8 cellular contexts compared by ENCODE assay signal in the genomic region with DNA sequence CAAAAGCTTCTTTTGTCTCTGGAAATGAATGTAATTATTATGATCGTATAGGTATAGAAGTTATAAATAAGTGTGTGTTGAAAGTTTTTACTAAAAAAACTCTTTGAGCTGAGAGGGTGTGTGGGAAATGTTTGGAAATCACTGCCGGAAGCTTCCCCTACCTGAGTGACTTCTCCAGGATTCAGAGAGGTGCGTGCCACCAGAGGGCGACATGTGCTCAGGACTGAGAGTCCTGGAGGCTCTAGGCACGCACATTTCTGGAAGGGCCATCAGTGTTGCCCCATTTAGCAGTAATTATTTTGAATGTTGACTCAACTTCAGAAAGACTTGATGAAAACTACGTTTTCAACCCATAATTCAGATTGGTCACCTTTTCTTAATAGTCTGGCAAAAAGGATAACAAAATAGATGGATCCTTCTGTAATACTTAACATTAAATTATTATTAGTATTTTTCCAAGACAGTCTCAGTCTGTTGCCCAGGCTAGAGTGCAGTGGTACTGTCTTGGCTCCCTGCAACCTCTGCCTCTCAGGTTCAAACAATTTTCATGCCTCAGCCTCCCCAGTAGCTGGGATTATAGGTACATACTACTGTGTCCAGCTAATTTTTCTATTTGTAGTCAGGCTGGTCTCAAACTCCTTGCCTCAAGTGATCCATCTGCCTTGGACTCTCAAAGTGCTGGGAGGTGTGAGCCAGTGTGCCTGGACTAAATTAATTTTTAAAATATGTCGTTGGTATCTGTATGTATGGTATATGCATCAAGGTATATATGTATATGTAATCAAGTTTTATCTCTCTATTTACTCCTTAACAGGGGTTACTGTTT. TPM values are rescaled to one million over a fixed set of nuclear protein-coding genes. Genes with fewer than 3 reads are reported as not detected.
DNase-seq lines count a peak whose midpoint lies in the region; ATAC-seq, FAIRE-seq and TF ChIP-seq lines count a peak whose summit lies in the region.

No MANE protein-coding gene starts in this region.

- H3K23me2 ChIP-seq in H1 (ENCODE audit: low read depth, low read length), result no peaks in the 10 kb centered on the region

- H3K4ac ChIP-seq in H1 (replicated peaks; ENCODE audit: insufficient read length, low read depth, low read length), result no peak overlapping the region

- CTCF ChIA-PET in activated CD8-positive, alpha-beta T cell treated with anti-CD3 and anti-CD28 coated beads, Interleukin-2, amount 10 ng/mL, durations not matched to agents 7 days and 5 days (lab: Charles Lee), result interaction anchor here (0.6 to 8.0 kb wide), 45 partner anchors 9 to 670 kb away, joined by 3 to 195 read pairs (median 5); partner anchors contain the start of genes GPR171, GPR87 and P2RY14
- CTCF ChIA-PET in H1 (lab: Charles Lee; ENCODE audit: partially characterized antibody), result interaction anchor here (0.5 to 6.8 kb wide), 57 partner anchors 8 to 1314 kb away, joined by 3 to 32 read pairs (median 3); partner anchors contain the start of gene P2RY14

- no peak overlapping the region for H2BK20ac ChIP-seq in H1 (ENCODE audit: low read length)

- H3K36me3 ChIP-seq in H1 (ENCODE audit: control insufficient read depth in 2 of 4, insufficient read depth in 4 of 4, low read length in 3 of 4), result peaks cover 0 to 2% (median 2%) of the 10 kb centered on the region in 4 experiments; a peak in 4 of 8 replicates

- no peak overlapping the region for H3K23ac ChIP-seq in H1 (ENCODE audit: insufficient read length)

- POLR2A ChIA-PET in activated CD8-positive, alpha-beta T cell treated with anti-CD3 and anti-CD28 coated beads, Interleukin-2, amount 10 ng/mL, durations not matched to agents 7 days and 5 days (lab: Charles Lee), result interaction anchor here (0.6 to 1.0 kb wide), 5 partner anchors 32 to 110 kb away, joined by 3 to 4 read pairs (median 3); partner anchors contain the start of genes GPR171 and P2RY14
- POLR2A ChIA-PET in H1 (lab: Charles Lee; ENCODE audit: partially characterized antibody), result interaction anchor here (0.6 kb wide), 1 partner anchor 146 kb away, joined by 3 read pairs; no protein-coding TSS in a partner anchor

- H3K4me3 ChIP-seq in H1 (ENCODE audit: extremely low read depth in 1 of 4, insufficient read depth in 2 of 4, low read depth in 3 of 4, low read length in 4 of 4), result no peak overlapping the region

- no peaks in the 10 kb centered on the region for H3K79me2 ChIP-seq in H1 (ENCODE audit: control insufficient read depth in 1 of 2, insufficient read depth in 2 of 2, low read length in 2 of 2)

- H3K79me1 ChIP-seq in H1 (ENCODE audit: low read depth, low read length), result no peaks in the 10 kb centered on the region; the same call in 1 of the 2 replicates

- peaks cover 3% of the 10 kb centered on the region for H3K36me3 Mint-ChIP-seq in activated CD8-positive, alpha-beta T cell treated with anti-CD3 and anti-CD28 coated beads, Interleukin-2, amount 10 ng/mL, durations not matched to agents 7 days and 5 days (ENCODE audit: low read depth)
- H3K36me3 Mint-ChIP-seq in stimulated activated effector memory CD8-positive, alpha-beta T cell treated with anti-CD3 and anti-CD28 coated beads, Interleukin-12 subunit alpha, Interleukin-12 subunit beta, amount 100 ng/mL, for 72 hours, result no peaks in the 10 kb centered on the region

- no peak for TF ChIP-seq POLR2A in H1 (IDR thresholded peaks at IDR 0.05; ENCODE audit: control extremely low read depth in 1 of 2, low read depth in 2 of 2, low read length in 2 of 2)

- ATAC-seq in GM18909 (IDR thresholded peaks at IDR 0.05; ENCODE audit: poor library complexity, unreplicated experiment) (peak; percentile 62), HG03442 (IDR thresholded peaks at IDR 0.05; ENCODE audit: unreplicated experiment) (peak; percentile 55)
- ATAC-seq in activated CD8-positive, alpha-beta T cell treated with anti-CD3 and anti-CD28 coated beads, Interleukin-2, amount 10 ng/mL, durations not matched to agents 7 days and 5 days, result peak; percentile 62
- ATAC-seq in stimulated activated effector memory CD8-positive, alpha-beta T cell treated with anti-CD3 and anti-CD28 coated beads, Interleukin-12 subunit alpha, Interleukin-12 subunit beta, amount 100 ng/mL, for 72 hours, result peak; percentile 81

- H2AK5ac ChIP-seq in H1 (ENCODE audit: low read depth, low read length), result no peak overlapping the region

- no peak overlapping the region for H3K27ac ChIP-seq in H1 (ENCODE audit: low read depth, low read length)

- no peaks in the 10 kb centered on the region for H3K27me3 ChIP-seq in H1 (replicated peaks in 1 of 4; ENCODE audit: control insufficient read depth in 3 of 4, extremely low read depth in 1 of 4, insufficient read depth in 3 of 4, low read length in 3 of 4)

- peak; percentile 78 for FAIRE-seq in H1 (lab: Jason Lieb, UNC)

- no peak overlapping the region for H4K91ac ChIP-seq in H1 (replicated peaks; ENCODE audit: insufficient read length, low read length)

- TF ChIP-seq CTCF in H1 (IDR thresholded peaks at IDR 0.05; ENCODE audit: control extremely low read depth in 1 of 3, insufficient read depth in 1 of 3, low read depth in 1 of 3, low read length in 3 of 3), result peak; percentile 83 to 86 (median 85)

- H2BK15ac ChIP-seq in H1 (ENCODE audit: low read length), result no peak overlapping the region

- no peak for TF ChIP-seq EP300 in H1 (IDR thresholded peaks at IDR 0.05; ENCODE audit: borderline replicate concordance in 1 of 2, low read depth in 2 of 2, low read length in 2 of 2)

- peaks cover 0 to 2% of the 10 kb centered on the region in 2 experiments for H4K20me1 ChIP-seq in H1 (replicated peaks in 1 of 2; ENCODE audit: control insufficient read depth in 1 of 2, insufficient read depth in 2 of 2, low read length in 2 of 2)

- no peak overlapping the region for H4K8ac ChIP-seq in H1 (ENCODE audit: extremely low read depth, insufficient read depth, low read length)

- DNase-seq in AML-193 (lab: John Stamatoyannopoulos, UW) (peak; percentile 59 to 75), NCI-H82 (lab: John Stamatoyannopoulos, UW) (peak; percentile 89), H1 (ENCODE audit: low read depth in 1 of 2, low spot score in 2 of 2) (peak; percentile 34 to 81), myocyte (ENCODE audit: low read depth) (peak; percentile 60)
- peak; percentile 89 for DNase-seq in activated CD8-positive, alpha-beta T cell treated with anti-CD3 and anti-CD28 coated beads, Interleukin-2, amount 10 ng/mL, durations not matched to agents 7 days and 5 days
- peak; percentile 66 to 87 for DNase-seq in stimulated activated effector memory CD8-positive, alpha-beta T cell treated with anti-CD3 and anti-CD28 coated beads, Interleukin-12 subunit alpha, Interleukin-12 subunit beta, amount 100 ng/mL, for 72 hours (ENCODE audit: low spot score in 2 of 2)

- H3K56ac ChIP-seq in H1 (replicated peaks; ENCODE audit: insufficient read length, low read depth, low read length), result no peak overlapping the region

- no peak overlapping the region for H4K5ac ChIP-seq in H1 (ENCODE audit: insufficient read length, low read depth, low read length)

- peak; percentile 84 to 87 for TF ChIP-seq RAD21 in H1 (IDR thresholded peaks at IDR 0.05 in 1 of 2, conservative IDR thresholded peaks at IDR 0.05 in 1 of 2; ENCODE audit: low read depth in 2 of 2, low read length in 2 of 2)

- H3K27ac Mint-ChIP-seq in activated CD8-positive, alpha-beta T cell treated with anti-CD3 and anti-CD28 coated beads, Interleukin-2, amount 10 ng/mL, durations not matched to agents 7 days and 5 days, result no peak overlapping the region
- H3K27ac Mint-ChIP-seq in stimulated activated effector memory CD8-positive, alpha-beta T cell treated with anti-CD3 and anti-CD28 coated beads, Interleukin-12 subunit alpha, Interleukin-12 subunit beta, amount 100 ng/mL, for 72 hours, result no peak overlapping the region

- no peak overlapping the region for H3K9ac ChIP-seq in H1 (replicated peaks in 1 of 4; ENCODE audit: extremely low read depth in 1 of 4, low read depth in 3 of 4, low read length in 3 of 4)

- no peak overlapping the region for H3K18ac ChIP-seq in H1 (ENCODE audit: extremely low read depth, low read length)

- H3K27me3 Mint-ChIP-seq in activated CD8-positive, alpha-beta T cell treated with anti-CD3 and anti-CD28 coated beads, Interleukin-2, amount 10 ng/mL, durations not matched to agents 7 days and 5 days (ENCODE audit: low read depth), result no peaks in the 10 kb centered on the region

- H3K4me1 Mint-ChIP-seq in activated CD8-positive, alpha-beta T cell treated with anti-CD3 and anti-CD28 coated beads, Interleukin-2, amount 10 ng/mL, durations not matched to agents 7 days and 5 days (ENCODE audit: low read depth), result peaks cover 49% of the 10 kb centered on the region
- peaks cover 38% of the 10 kb centered on the region for H3K4me1 Mint-ChIP-seq in stimulated activated effector memory CD8-positive, alpha-beta T cell treated with anti-CD3 and anti-CD28 coated beads, Interleukin-12 subunit alpha, Interleukin-12 subunit beta, amount 100 ng/mL, for 72 hours

- H2AFZ ChIP-seq in H1 (ENCODE audit: low read length), result no peak overlapping the region

- no peaks in the 10 kb centered on the region for H3K9me3 Mint-ChIP-seq in activated CD8-positive, alpha-beta T cell treated with anti-CD3 and anti-CD28 coated beads, Interleukin-2, amount 10 ng/mL, durations not matched to agents 7 days and 5 days (ENCODE audit: insufficient read depth)
- H3K9me3 Mint-ChIP-seq in stimulated activated effector memory CD8-positive, alpha-beta T cell treated with anti-CD3 and anti-CD28 coated beads, Interleukin-12 subunit alpha, Interleukin-12 subunit beta, amount 100 ng/mL, for 72 hours, result no peaks in the 10 kb centered on the region

- H2BK12ac ChIP-seq in H1 (ENCODE audit: low read depth, low read length), result no peak overlapping the region

- H3K4me3 Mint-ChIP-seq in activated CD8-positive, alpha-beta T cell treated with anti-CD3 and anti-CD28 coated beads, Interleukin-2, amount 10 ng/mL, durations not matched to agents 7 days and 5 days, result no peak overlapping the region
- H3K4me3 Mint-ChIP-seq in stimulated activated effector memory CD8-positive, alpha-beta T cell treated with anti-CD3 and anti-CD28 coated beads, Interleukin-12 subunit alpha, Interleukin-12 subunit beta, amount 100 ng/mL, for 72 hours, result no peak overlapping the region

- H3K4me1 ChIP-seq in H1 (replicated peaks in 1 of 4; ENCODE audit: control insufficient read depth in 3 of 4, insufficient read depth in 4 of 4, low read length in 3 of 4), result peaks cover 0 to 6% (median 0%) of the 10 kb centered on the region in 4 experiments; a peak in 2 of 7 replicates

- H3K4me2 ChIP-seq in H1 (ENCODE audit: insufficient read depth in 1 of 2, low read depth in 2 of 2, low read length in 2 of 2), result no peak overlapping the region

- 22 to 100% methylated on average over 1 to 7 of the region's 7 CpGs for WGBS in H1 (ENCODE audit: extremely low coverage in 1 of 2, insufficient coverage in 1 of 2, insufficient read length in 1 of 2, insufficient replicate concordance in 2 of 2, low coverage in 1 of 2, low lambda C conversion rate in 2 of 2, missing lambda C conversion rate in 1 of 2), 2 experiments

- H2BK5ac ChIP-seq in H1 (ENCODE audit: low read depth, low read length), result no peak overlapping the region

- H3K14ac ChIP-seq in H1 (ENCODE audit: insufficient read length), result no peak overlapping the region

- H3K9me3 ChIP-seq in H1 (ENCODE audit: insufficient read depth in 2 of 2, low read depth in 1 of 2, low read length in 1 of 2), result no peaks in the 10 kb centered on the region

- H2BK120ac ChIP-seq in H1 (replicated peaks; ENCODE audit: low read depth, low read length), result no peak overlapping the region

RNA-seq across cellular contexts. Expression of gene GPR171, which starts 34.5 kb away (rescaled TPM):
- 100 to 1,000 TPM; 115 to 124 TPM for total RNA-seq in activated CD8-positive, alpha-beta T cell treated with anti-CD3 and anti-CD28 coated beads, Interleukin-2, amount 10 ng/mL, durations not matched to agents 7 days and 5 days
- total RNA-seq in H1 (2021; fragmentation: NEBNext Ultra II Directional; extraction: Animal tissue kit (Norgen Biotek cat#: 25700)), result not detected in 2 replicates
- not detected in 2 replicates for polyA plus RNA-seq in H1 (2011; rRNA removed)
- not detected for polyA plus RNA-seq in H1 (2011; cell fraction: cytosol; rRNA removed)
- not detected for polyA plus RNA-seq in H1 (2011; cell fraction: nucleus; rRNA removed)
- not detected in 4 replicates for polyA plus RNA-seq in H1 (2012, experiment 1 of 2)
- not detected for polyA plus RNA-seq in H1 (2012, experiment 2 of 2)
- polyA plus RNA-seq in H1 (2013, experiment 1 of 2), result not detected
- polyA plus RNA-seq in H1 (2013, experiment 2 of 2), result not detected
- not detected in 2 replicates for polyA minus RNA-seq in H1 (2011; rRNA and poly(A)+ RNA removed)
- polyA minus RNA-seq in H1 (2011; cell fraction: cytosol; rRNA and poly(A)+ RNA removed), result not detected
- not detected for polyA minus RNA-seq in H1 (2011; cell fraction: nucleus; rRNA and poly(A)+ RNA removed)
- not detected in 2 replicates for total RNA-seq in myocyte
- not detected for polyA plus RNA-seq in myocyte (2012)

Comparison
In these comparisons a context has a peak if more than half of its experiments do, and no peak if none do; other contexts are left out.
1. RNA of gene GPR171, which starts 34.5 kb away (total RNA-seq): 115 to 124 TPM in activated CD8-positive, alpha-beta T cell treated with anti-CD3 and anti-CD28 coated beads, Interleukin-2, amount 10 ng/mL, durations not matched to agents 7 days and 5 days; not detected in H1 and not detected in myocyte; every median in the first group is over 100 times any median in the second.
2. Peak in every context shown above with its lines, with median percentiles within 50 percentile points of each other: DNase-seq and ATAC-seq.